8 cellular contexts compared by ENCODE assay signal in genomic region chr2:176001281-176001902, GRCh38. TPM values are rescaled to one million over a fixed set of nuclear protein-coding genes. Genes with fewer than 3 reads are reported as not detected.
DNase-seq lines count a peak whose midpoint lies in the region; ATAC-seq and TF ChIP-seq lines count a peak whose summit lies in the region.

No MANE protein-coding gene starts in this region.

- peaks cover 16% of the 10 kb centered on the region for H3K4me1 Mint-ChIP-seq in activated B cell treated with CpG ODN at 0.5 μM for 24 hours

- intact Hi-C loops in activated B cell treated with CpG ODN at 0.5 μM for 24 hours (cut with micrococcal nuclease) (loop anchor here (5.0 to 10.0 kb wide), 3 partner anchors 819 to 1163 kb away; partner anchors contain the start of genes ATF2 and ATP5MC3), lower leg skin (cut with DNase I; ENCODE audit: low total_unique reads) (no loop called here)

- WGBS in lower leg skin, 2 donors = 0 to 1% methylated on average over 21 of the region's 21 CpGs

- CTCF ChIA-PET in activated B cell treated with CpG ODN at 0.5 μM for 24 hours (lab: Charles Lee) = no interaction called here

- H3K4me3 Mint-ChIP-seq in activated B cell treated with CpG ODN at 0.5 μM for 24 hours = peak overlapping the region; percentile 82

- peak overlapping the region; percentile 76 for H3K4me3 ChIP-seq in lower leg skin (ENCODE audit: low read depth, poor library complexity, severe bottlenecking)

- TF ChIP-seq CTCF in activated B cell treated with CpG ODN at 0.5 μM for 24 hours (IDR thresholded peaks at IDR 0.05) (no peak), lower leg skin (IDR thresholded peaks at IDR 0.05) (no peak)

- no peaks in the 10 kb centered on the region for H3K27me3 Mint-ChIP-seq in activated B cell treated with CpG ODN at 0.5 μM for 24 hours

- POLR2A ChIA-PET in activated B cell treated with CpG ODN at 0.5 μM for 24 hours (lab: Charles Lee) = no interaction called here

- no peak for TF ChIP-seq POLR2A in lower leg skin (IDR thresholded peaks at IDR 0.05)

- DNase-seq in NCI-H2196 (lab: John Stamatoyannopoulos, UW; ENCODE audit: unreplicated experiment) (peak; percentile 17), NCI-H2196 treated with DMSO at 0.1 percent for 48 hours (lab: John Stamatoyannopoulos, UW; ENCODE audit: unreplicated experiment) (no peak), NCI-H1694 treated with DMSO at 0.1 percent for 48 hours (lab: John Stamatoyannopoulos, UW) (peak; percentile 66), activated B cell treated with CpG ODN at 0.5 μM for 24 hours (no peak), dedifferentiated amniotic fluid mesenchymal stem cell (ENCODE audit: extremely low spot score) (peak; percentile 48), lower leg skin (ENCODE audit: low spot score in 2 of 2) (peak; percentile 22 to 87)
- peak; percentile 30 to 66 (median 43) for DNase-seq in stimulated activated CD4-positive, alpha-beta T cell treated with anti-CD3 and anti-CD28 coated beads, TNF-alpha, amount 100 ng/mL, for 24 hours (ENCODE audit: low read depth in 3 of 3)

- H3K27ac Mint-ChIP-seq in activated B cell treated with CpG ODN at 0.5 μM for 24 hours = peak overlapping the region; percentile 31

- ATAC-seq in HG02885 (IDR thresholded peaks at IDR 0.05; ENCODE audit: poor library complexity, unreplicated experiment) (peak; percentile 63), activated B cell treated with CpG ODN at 0.5 μM for 24 hours (ENCODE audit: low read depth) (peak; percentile 30)

- H3K36me3 Mint-ChIP-seq in activated B cell treated with CpG ODN at 0.5 μM for 24 hours (ENCODE audit: low read depth) = peaks cover 3% of the 10 kb centered on the region

- H3K9me3 Mint-ChIP-seq in activated B cell treated with CpG ODN at 0.5 μM for 24 hours = no peaks in the 10 kb centered on the region

RNA-seq across cellular contexts. Expression of gene LNPK, which starts 0.7 kb away (rescaled TPM):
- 15.2 TPM in 2 replicates for total RNA-seq in activated B cell treated with CpG ODN at 0.5 μM for 24 hours
- total RNA-seq in lower leg skin = 10 to 100 TPM; 19.0 to 26.5 (median 22.1) TPM

Comparison
In these comparisons a context has a peak if more than half of its experiments do, and no peak if none do; other contexts are left out.
1. DNase-seq: peak in NCI-H2196 (single experiment), NCI-H1694 treated with DMSO at 0.1 percent for 48 hours (single experiment), dedifferentiated amniotic fluid mesenchymal stem cell (single experiment), lower leg skin (2 of 2) and stimulated activated CD4-positive, alpha-beta T cell treated with anti-CD3 and anti-CD28 coated beads, TNF-alpha, amount 100 ng/mL, for 24 hours (3 of 3); none in NCI-H2196 treated with DMSO at 0.1 percent for 48 hours (single experiment) and activated B cell treated with CpG ODN at 0.5 μM for 24 hours (single experiment).